In the genomic region with DNA sequence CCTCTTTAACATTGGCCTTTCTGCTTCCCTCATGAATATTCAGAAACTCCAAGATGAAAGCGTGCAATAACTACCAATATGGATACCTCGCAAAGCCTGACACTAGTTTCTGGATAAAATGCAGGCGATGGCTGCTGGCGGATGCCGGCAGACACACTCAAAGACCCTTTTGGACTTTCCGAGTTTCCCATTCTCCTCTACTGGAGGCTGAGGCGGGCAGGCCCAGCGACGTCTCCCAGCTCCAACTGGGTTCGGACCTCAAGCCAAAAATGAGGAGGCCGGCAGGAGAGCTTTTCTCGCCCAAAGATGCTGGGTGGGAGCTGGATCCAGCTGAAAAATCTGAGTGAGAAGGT, we compare ENCODE assay signal across 9 cellular contexts. TPM values are rescaled to one million over a fixed set of nuclear protein-coding genes. Genes with fewer than 3 reads are reported as not detected.
DNase-seq lines count a peak whose midpoint lies in the region; ATAC-seq, FAIRE-seq and TF ChIP-seq lines count a peak whose summit lies in the region.
"Had no signal": no experiment of that assay in that cellular context is flagged by ENCODE, and none has a peak within 500 bp of the region (broad histone marks: within the 10 kb centered on the region; RNA-seq: fewer than 3 reads in every experiment).

No MANE protein-coding gene starts in this region.

- ATAC-seq in activated CD4-positive, CD25-positive, alpha-beta regulatory T cell treated with anti-CD3 and anti-CD28 coated beads, Interleukin-2, amount 50 U/mL, for 24 hours: no peak

- intact Hi-C loops in spleen (cut with DNase I; ENCODE audit: low total_unique reads): no loop called here

- H3K9me3 ChIP-seq in HEK293 (ENCODE audit: control insufficient read depth, insufficient read depth, low read depth, low read length): no peaks in the 10 kb centered on the region
- no peaks in the 10 kb centered on the region for H3K9me3 ChIP-seq in spleen

- H3K4me3 ChIP-seq in HEK293 (ENCODE audit: low read depth, low read length) (peak overlapping the region; percentile 55), spleen (peak overlapping the region in 7 of 8 donors; percentile 27 to 79 (median 56))

- CTCF ChIA-PET in HEK293 (lab: Yijun Ruan, JAX): interaction anchor here (1.0 kb wide), 1 partner anchor 45 kb away, joined by 3 read pairs; no protein-coding TSS in a partner anchor

- H3K27me3 ChIP-seq in spleen (replicated peaks in 1 of 7): peaks cover 0 to 48% (median 19%) of the 10 kb centered on the region in 7 donors

- no peak overlapping the region for H3K27ac ChIP-seq in HEK293 (ENCODE audit: extremely low read depth, low read depth, low read length)
- peak overlapping the region; percentile 98 for H3K27ac ChIP-seq in angular gyrus (ENCODE audit: low read depth, low read length)
- peak overlapping the region in 7 of 8 donors; percentile 1 to 74 (median 67) for H3K27ac ChIP-seq in spleen

- 50 to 66% (median 59%) methylated on average over 12 of the region's 12 CpGs for WGBS in spleen, 5 donors

- no peak for TF ChIP-seq POLR2A in spleen (IDR thresholded peaks at IDR 0.05)
- TF ChIP-seq POLR2A in GM12891 (IDR thresholded peaks at IDR 0.05; ENCODE audit: low read depth, low read length): no peak

- POLR2A ChIA-PET in HEK293 (lab: Yijun Ruan, JAX): interaction anchor here (0.7 kb wide), 1 partner anchor 10 kb away, joined by 3 read pairs; no protein-coding TSS in a partner anchor

- no peak for FAIRE-seq in GM12891 (lab: Jason Lieb, UNC)

- DNase-seq in iPS-NIHi7 (ENCODE audit: extremely low spot score): peak; percentile 14
- no peak for DNase-seq in spleen
- DNase-seq in HK-2 (ENCODE audit: unreplicated experiment): no peak
- DNase-seq in NK-92 (lab: John Stamatoyannopoulos, UW; ENCODE audit: unreplicated experiment): no peak
- DNase-seq in GM12891 (ENCODE audit: insufficient read length, low spot score): no peak
- DNase-seq: RPMI8226 had no signal

- TF ChIP-seq CTCF in HEK293 (tag by site-specific recombination; IDR thresholded peaks at IDR 0.05) (no peak), spleen (IDR thresholded peaks at IDR 0.05 in 8 of 11, conservative IDR thresholded peaks at IDR 0.05 in 3 of 11) (no peak)

- H3K4me1 ChIP-seq in HEK293 (ENCODE audit: control insufficient read depth, insufficient read depth, low read length) (no peaks in the 10 kb centered on the region), spleen (peaks cover 0 to 33% (median 25%) of the 10 kb centered on the region in 6 donors)

- no peaks in the 10 kb centered on the region for H3K36me3 ChIP-seq in HEK293 (ENCODE audit: control insufficient read depth in 2 of 2, insufficient read depth in 1 of 2, low read length in 2 of 2)
- H3K36me3 ChIP-seq in spleen: no peaks in the 10 kb centered on the region

TF ChIP-seq in HEK293, 187 proteins besides CTCF, POLR2A, EP300 and RAD21:
- TF ChIP-seq ZNF843 (tag by site-specific recombination; IDR thresholded peaks at IDR 0.05) (no peak), ZNF544 (tag by site-specific recombination; IDR thresholded peaks at IDR 0.05) (no peak), ZBTB48 (tag by site-specific recombination; IDR thresholded peaks at IDR 0.05) (no peak), ZNF555 (tag by site-specific recombination; conservative IDR thresholded peaks at IDR 0.05) (no peak), ZNF112 (tag by site-specific recombination; IDR thresholded peaks at IDR 0.05) (no peak), ZNF521 (tag by site-specific recombination; IDR thresholded peaks at IDR 0.05) (no peak), ZNF596 (tag by site-specific recombination; IDR thresholded peaks at IDR 0.05) (no peak), ZFP3 (tag by site-specific recombination; IDR thresholded peaks at IDR 0.05; ENCODE audit: low read depth) (no peak)
- TF ChIP-seq, protein P1, sequence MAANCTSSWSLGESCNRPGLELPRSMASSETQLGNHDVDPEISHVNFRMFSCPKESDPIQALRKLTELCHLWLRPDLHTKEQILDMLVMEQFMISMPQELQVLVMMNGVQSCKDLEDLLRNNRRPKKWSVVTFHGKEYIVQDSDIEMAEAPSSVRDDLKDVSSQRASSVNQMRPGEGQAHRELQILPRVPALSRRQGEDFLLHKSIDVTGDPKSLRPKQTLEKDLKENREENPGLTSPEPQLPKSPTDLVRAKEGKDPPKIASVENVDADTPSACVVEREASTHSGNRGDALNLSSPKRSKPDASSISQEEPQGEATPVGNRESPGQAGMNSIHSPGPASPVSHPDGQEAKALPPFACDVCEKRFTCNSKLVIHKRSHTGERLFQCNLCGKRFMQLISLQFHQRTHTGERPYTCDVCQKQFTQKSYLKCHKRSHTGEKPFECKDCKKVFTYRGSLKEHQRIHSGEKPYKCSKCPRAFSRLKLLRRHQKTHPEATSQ (tag by site-specific recombination; IDR thresholded peaks at IDR 0.05): no peak
- TF ChIP-seq, protein P2, sequence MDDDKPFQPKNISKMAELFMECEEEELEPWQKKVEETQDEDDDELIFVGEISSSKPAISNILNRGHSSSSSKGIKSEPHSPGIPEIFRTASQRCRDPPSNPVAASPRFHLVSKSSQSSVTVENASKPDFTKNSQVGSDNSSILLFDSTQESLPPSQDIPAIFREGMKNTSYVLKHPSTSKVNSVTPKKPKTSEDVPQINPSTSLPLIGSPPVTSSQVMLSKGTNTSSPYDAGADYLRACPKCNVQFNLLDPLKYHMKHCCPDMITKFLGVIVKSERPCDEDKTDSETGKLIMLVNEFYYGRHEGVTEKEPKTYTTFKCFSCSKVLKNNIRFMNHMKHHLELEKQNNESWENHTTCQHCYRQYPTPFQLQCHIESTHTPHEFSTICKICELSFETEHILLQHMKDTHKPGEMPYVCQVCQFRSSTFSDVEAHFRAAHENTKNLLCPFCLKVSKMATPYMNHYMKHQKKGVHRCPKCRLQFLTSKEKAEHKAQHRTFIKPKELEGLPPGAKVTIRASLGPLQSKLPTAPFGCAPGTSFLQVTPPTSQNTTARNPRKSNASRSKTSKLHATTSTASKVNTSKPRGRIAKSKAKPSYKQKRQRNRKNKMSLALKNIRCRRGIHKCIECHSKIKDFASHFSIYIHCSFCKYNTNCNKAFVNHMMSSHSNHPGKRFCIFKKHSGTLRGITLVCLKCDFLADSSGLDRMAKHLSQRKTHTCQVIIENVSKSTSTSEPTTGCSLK (tag by site-specific recombination; IDR thresholded peaks at IDR 0.05): no peak

TF ChIP-seq in GM12891, 5 proteins besides CTCF, POLR2A, EP300 and RAD21:
- TF ChIP-seq POLR2AphosphoS5 (IDR thresholded peaks at IDR 0.05; ENCODE audit: low read depth, low read length) (no peak), PAX5 (IDR thresholded peaks at IDR 0.05; ENCODE audit: insufficient read depth, low read length, severe bottlenecking) (no peak), SPI1 (IDR thresholded peaks at IDR 0.05; ENCODE audit: low read depth, low read length) (no peak), TAF1 (IDR thresholded peaks at IDR 0.05; ENCODE audit: low read depth, low read length) (no peak), POU2F2 (IDR thresholded peaks at IDR 0.05; ENCODE audit: low read depth, low read length) (no peak)

RNA-seq across cellular contexts. Expression of a gene that starts 0.4 kb away (rescaled TPM):
- total RNA-seq in spleen: 10 to 100 TPM; 14.5 to 27.1 (median 18.1) TPM
- 10 to 100 TPM in 2 of 3 donors, 1 to 10 TPM in 1; 8.9 to 14.9 (median 12.5) TPM for polyA plus RNA-seq in spleen
- 5.9 TPM for polyA plus RNA-seq in GM12891 (2012; ENCODE audit: low read depth, missing spikeins)
